Comparison of ENCODE assay signal across 1 cellular context in the genomic region with DNA sequence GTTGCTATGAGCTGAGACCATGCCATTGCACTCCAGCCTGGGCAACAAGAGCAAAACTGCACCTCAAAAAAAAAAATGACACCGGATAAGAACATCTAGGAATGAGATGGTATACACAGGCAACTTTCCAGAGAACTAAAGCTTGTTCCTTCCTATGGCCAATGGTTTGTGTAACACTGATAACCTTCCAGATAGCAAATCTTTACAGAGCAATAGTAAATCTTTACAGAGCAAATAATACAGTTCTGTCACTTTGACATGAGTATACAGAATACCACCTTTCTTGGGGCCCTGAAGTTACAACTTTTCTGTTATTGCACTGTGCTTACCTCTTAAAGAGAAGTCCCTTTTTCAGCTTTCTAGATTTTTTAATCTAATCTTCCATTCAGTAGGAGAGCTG.
TF ChIP-seq lines count a peak whose summit lies in the region.

No MANE protein-coding gene starts in this region.

TF ChIP-seq in HepG2, 621 proteins besides CTCF, POLR2A, EP300 and RAD21 (continued from another document and continues in another):
- TF ChIP-seq, protein P1, sequence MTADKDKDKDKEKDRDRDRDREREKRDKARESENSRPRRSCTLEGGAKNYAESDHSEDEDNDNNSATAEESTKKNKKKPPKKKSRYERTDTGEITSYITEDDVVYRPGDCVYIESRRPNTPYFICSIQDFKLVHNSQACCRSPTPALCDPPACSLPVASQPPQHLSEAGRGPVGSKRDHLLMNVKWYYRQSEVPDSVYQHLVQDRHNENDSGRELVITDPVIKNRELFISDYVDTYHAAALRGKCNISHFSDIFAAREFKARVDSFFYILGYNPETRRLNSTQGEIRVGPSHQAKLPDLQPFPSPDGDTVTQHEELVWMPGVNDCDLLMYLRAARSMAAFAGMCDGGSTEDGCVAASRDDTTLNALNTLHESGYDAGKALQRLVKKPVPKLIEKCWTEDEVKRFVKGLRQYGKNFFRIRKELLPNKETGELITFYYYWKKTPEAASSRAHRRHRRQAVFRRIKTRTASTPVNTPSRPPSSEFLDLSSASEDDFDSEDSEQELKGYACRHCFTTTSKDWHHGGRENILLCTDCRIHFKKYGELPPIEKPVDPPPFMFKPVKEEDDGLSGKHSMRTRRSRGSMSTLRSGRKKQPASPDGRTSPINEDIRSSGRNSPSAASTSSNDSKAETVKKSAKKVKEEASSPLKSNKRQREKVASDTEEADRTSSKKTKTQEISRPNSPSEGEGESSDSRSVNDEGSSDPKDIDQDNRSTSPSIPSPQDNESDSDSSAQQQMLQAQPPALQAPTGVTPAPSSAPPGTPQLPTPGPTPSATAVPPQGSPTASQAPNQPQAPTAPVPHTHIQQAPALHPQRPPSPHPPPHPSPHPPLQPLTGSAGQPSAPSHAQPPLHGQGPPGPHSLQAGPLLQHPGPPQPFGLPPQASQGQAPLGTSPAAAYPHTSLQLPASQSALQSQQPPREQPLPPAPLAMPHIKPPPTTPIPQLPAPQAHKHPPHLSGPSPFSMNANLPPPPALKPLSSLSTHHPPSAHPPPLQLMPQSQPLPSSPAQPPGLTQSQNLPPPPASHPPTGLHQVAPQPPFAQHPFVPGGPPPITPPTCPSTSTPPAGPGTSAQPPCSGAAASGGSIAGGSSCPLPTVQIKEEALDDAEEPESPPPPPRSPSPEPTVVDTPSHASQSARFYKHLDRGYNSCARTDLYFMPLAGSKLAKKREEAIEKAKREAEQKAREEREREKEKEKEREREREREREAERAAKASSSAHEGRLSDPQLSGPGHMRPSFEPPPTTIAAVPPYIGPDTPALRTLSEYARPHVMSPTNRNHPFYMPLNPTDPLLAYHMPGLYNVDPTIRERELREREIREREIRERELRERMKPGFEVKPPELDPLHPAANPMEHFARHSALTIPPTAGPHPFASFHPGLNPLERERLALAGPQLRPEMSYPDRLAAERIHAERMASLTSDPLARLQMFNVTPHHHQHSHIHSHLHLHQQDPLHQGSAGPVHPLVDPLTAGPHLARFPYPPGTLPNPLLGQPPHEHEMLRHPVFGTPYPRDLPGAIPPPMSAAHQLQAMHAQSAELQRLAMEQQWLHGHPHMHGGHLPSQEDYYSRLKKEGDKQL (CRISPR knock-in tag; IDR thresholded peaks at IDR 0.05; ENCODE audit: low read depth), result peak; percentile 92
- TF ChIP-seq CREB1 (IDR thresholded peaks at IDR 0.05) (no peak), CREB1 (CRISPR knock-in tag; IDR thresholded peaks at IDR 0.05) (no peak), ZNF432 (CRISPR knock-in tag; IDR thresholded peaks at IDR 0.05; ENCODE audit: borderline replicate concordance) (no peak), ZNF891 (CRISPR knock-in tag; IDR thresholded peaks at IDR 0.05) (no peak), ZNF20 (CRISPR knock-in tag; IDR thresholded peaks at IDR 0.05) (no peak), GFI1 (CRISPR knock-in tag; IDR thresholded peaks at IDR 0.05; ENCODE audit: borderline replicate concordance) (peak; percentile 98), HHEX (CRISPR knock-in tag; IDR thresholded peaks at IDR 0.05) (peak; percentile 94), XBP1 (CRISPR knock-in tag; IDR thresholded peaks at IDR 0.05) (no peak), TBX2 (CRISPR knock-in tag; IDR thresholded peaks at IDR 0.05; ENCODE audit: borderline replicate concordance) (0 out of 2 replicates have a peak, but pooled peaks have one; percentile 17), NR2F1 (CRISPR knock-in tag; IDR thresholded peaks at IDR 0.05) (peak in 1 of 2 experiments; percentile 39; a peak in 1 of 4 replicates), FOXA1 (IDR thresholded peaks at IDR 0.05) (no peak), FOXA1 (CRISPR knock-in tag; IDR thresholded peaks at IDR 0.05) (peak; percentile 51; the same call in 1 of the 2 replicates), SP140L (CRISPR knock-in tag; IDR thresholded peaks at IDR 0.05; ENCODE audit: borderline replicate concordance) (no peak), IKZF1 (IDR thresholded peaks at IDR 0.05) (no peak), HMGA1 (CRISPR knock-in tag; conservative IDR thresholded peaks at IDR 0.05) (no peak), MIER2 (CRISPR knock-in tag; IDR thresholded peaks at IDR 0.05) (no peak), TBX3 (IDR thresholded peaks at IDR 0.05; ENCODE audit: borderline replicate concordance) (peak; percentile 47; the same call in 1 of the 2 replicates), SAFB2 (CRISPR knock-in tag; IDR thresholded peaks at IDR 0.05; ENCODE audit: borderline replicate concordance, low read depth) (no peak), JUNB (CRISPR knock-in tag; IDR thresholded peaks at IDR 0.05; ENCODE audit: borderline replicate concordance) (no peak), ZNF274 (CRISPR knock-in tag; IDR thresholded peaks at IDR 0.05) (no peak), ZNF557 (CRISPR knock-in tag; IDR thresholded peaks at IDR 0.05) (no peak), FOXP1 (IDR thresholded peaks at IDR 0.05) (no peak), FOXP1 (CRISPR knock-in tag; IDR thresholded peaks at IDR 0.05) (peak; percentile 34; the same call in 1 of the 2 replicates), ZNF776 (CRISPR knock-in tag; IDR thresholded peaks at IDR 0.05) (no peak), TCF7 (IDR thresholded peaks at IDR 0.05; ENCODE audit: low read depth) (peak; percentile 20; the same call in 1 of the 2 replicates), FOXM1 (CRISPR knock-in tag; IDR thresholded peaks at IDR 0.05) (no peak), ZNF34 (CRISPR knock-in tag; IDR thresholded peaks at IDR 0.05; ENCODE audit: borderline replicate concordance) (no peak), HNF4A (CRISPR knock-in tag; IDR thresholded peaks at IDR 0.05) (no peak), ZMYM2 (CRISPR knock-in tag; IDR thresholded peaks at IDR 0.05) (no peak), ZNF234 (CRISPR knock-in tag; conservative IDR thresholded peaks at IDR 0.05) (no peak)
- TF ChIP-seq, protein P2, sequence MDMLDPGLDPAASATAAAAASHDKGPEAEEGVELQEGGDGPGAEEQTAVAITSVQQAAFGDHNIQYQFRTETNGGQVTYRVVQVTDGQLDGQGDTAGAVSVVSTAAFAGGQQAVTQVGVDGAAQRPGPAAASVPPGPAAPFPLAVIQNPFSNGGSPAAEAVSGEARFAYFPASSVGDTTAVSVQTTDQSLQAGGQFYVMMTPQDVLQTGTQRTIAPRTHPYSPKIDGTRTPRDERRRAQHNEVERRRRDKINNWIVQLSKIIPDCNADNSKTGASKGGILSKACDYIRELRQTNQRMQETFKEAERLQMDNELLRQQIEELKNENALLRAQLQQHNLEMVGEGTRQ (IDR thresholded peaks at IDR 0.05; ENCODE audit: low read depth, low read length), result no peak
- TF ChIP-seq, protein P2 (CRISPR knock-in tag; IDR thresholded peaks at IDR 0.05; ENCODE audit: borderline replicate concordance), result no peak
- TF ChIP-seq, protein P3, sequence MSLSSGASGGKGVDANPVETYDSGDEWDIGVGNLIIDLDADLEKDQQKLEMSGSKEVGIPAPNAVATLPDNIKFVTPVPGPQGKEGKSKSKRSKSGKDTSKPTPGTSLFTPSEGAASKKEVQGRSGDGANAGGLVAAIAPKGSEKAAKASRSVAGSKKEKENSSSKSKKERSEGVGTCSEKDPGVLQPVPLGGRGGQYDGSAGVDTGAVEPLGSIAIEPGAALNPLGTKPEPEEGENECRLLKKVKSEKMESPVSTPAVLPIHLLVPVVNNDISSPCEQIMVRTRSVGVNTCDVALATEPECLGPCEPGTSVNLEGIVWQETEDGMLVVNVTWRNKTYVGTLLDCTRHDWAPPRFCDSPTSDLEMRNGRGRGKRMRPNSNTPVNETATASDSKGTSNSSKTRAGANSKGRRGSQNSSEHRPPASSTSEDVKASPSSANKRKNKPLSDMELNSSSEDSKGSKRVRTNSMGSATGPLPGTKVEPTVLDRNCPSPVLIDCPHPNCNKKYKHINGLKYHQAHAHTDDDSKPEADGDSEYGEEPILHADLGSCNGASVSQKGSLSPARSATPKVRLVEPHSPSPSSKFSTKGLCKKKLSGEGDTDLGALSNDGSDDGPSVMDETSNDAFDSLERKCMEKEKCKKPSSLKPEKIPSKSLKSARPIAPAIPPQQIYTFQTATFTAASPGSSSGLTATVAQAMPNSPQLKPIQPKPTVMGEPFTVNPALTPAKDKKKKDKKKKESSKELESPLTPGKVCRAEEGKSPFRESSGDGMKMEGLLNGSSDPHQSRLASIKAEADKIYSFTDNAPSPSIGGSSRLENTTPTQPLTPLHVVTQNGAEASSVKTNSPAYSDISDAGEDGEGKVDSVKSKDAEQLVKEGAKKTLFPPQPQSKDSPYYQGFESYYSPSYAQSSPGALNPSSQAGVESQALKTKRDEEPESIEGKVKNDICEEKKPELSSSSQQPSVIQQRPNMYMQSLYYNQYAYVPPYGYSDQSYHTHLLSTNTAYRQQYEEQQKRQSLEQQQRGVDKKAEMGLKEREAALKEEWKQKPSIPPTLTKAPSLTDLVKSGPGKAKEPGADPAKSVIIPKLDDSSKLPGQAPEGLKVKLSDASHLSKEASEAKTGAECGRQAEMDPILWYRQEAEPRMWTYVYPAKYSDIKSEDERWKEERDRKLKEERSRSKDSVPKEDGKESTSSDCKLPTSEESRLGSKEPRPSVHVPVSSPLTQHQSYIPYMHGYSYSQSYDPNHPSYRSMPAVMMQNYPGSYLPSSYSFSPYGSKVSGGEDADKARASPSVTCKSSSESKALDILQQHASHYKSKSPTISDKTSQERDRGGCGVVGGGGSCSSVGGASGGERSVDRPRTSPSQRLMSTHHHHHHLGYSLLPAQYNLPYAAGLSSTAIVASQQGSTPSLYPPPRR (CRISPR knock-in tag; IDR thresholded peaks at IDR 0.05; ENCODE audit: borderline replicate concordance), result peak; percentile 96
- TF ChIP-seq, protein P4, sequence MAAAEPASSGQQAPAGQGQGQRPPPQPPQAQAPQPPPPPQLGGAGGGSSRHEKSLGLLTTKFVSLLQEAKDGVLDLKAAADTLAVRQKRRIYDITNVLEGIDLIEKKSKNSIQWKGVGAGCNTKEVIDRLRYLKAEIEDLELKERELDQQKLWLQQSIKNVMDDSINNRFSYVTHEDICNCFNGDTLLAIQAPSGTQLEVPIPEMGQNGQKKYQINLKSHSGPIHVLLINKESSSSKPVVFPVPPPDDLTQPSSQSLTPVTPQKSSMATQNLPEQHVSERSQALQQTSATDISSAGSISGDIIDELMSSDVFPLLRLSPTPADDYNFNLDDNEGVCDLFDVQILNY (CRISPR knock-in tag; conservative IDR thresholded peaks at IDR 0.05), result no peak
- TF ChIP-seq, protein P5, sequence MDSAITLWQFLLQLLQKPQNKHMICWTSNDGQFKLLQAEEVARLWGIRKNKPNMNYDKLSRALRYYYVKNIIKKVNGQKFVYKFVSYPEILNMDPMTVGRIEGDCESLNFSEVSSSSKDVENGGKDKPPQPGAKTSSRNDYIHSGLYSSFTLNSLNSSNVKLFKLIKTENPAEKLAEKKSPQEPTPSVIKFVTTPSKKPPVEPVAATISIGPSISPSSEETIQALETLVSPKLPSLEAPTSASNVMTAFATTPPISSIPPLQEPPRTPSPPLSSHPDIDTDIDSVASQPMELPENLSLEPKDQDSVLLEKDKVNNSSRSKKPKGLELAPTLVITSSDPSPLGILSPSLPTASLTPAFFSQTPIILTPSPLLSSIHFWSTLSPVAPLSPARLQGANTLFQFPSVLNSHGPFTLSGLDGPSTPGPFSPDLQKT (CRISPR knock-in tag; IDR thresholded peaks at IDR 0.05; ENCODE audit: borderline replicate concordance), result no peak
- TF ChIP-seq, protein P6, sequence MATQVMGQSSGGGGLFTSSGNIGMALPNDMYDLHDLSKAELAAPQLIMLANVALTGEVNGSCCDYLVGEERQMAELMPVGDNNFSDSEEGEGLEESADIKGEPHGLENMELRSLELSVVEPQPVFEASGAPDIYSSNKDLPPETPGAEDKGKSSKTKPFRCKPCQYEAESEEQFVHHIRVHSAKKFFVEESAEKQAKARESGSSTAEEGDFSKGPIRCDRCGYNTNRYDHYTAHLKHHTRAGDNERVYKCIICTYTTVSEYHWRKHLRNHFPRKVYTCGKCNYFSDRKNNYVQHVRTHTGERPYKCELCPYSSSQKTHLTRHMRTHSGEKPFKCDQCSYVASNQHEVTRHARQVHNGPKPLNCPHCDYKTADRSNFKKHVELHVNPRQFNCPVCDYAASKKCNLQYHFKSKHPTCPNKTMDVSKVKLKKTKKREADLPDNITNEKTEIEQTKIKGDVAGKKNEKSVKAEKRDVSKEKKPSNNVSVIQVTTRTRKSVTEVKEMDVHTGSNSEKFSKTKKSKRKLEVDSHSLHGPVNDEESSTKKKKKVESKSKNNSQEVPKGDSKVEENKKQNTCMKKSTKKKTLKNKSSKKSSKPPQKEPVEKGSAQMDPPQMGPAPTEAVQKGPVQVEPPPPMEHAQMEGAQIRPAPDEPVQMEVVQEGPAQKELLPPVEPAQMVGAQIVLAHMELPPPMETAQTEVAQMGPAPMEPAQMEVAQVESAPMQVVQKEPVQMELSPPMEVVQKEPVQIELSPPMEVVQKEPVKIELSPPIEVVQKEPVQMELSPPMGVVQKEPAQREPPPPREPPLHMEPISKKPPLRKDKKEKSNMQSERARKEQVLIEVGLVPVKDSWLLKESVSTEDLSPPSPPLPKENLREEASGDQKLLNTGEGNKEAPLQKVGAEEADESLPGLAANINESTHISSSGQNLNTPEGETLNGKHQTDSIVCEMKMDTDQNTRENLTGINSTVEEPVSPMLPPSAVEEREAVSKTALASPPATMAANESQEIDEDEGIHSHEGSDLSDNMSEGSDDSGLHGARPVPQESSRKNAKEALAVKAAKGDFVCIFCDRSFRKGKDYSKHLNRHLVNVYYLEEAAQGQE (IDR thresholded peaks at IDR 0.05; ENCODE audit: borderline replicate concordance in 1 of 2, low read depth in 1 of 2, low read length in 2 of 2), result 0 out of 4 replicates have a peak, but pooled peaks of 1 of the 2 experiments have one; percentile 28
- TF ChIP-seq, protein P7, sequence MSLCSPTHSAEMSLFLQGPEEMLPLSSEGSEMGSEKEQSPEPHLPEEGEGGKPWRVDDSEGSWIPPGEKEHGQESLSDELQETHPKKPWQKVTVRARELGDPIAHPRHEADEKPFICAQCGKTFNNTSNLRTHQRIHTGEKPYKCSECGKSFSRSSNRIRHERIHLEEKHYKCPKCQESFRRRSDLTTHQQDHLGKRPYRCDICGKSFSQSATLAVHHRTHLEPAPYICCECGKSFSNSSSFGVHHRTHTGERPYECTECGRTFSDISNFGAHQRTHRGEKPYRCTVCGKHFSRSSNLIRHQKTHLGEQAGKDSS (CRISPR knock-in tag; IDR thresholded peaks at IDR 0.05; ENCODE audit: borderline replicate concordance, low read depth), result no peak
- TF ChIP-seq, protein P8, sequence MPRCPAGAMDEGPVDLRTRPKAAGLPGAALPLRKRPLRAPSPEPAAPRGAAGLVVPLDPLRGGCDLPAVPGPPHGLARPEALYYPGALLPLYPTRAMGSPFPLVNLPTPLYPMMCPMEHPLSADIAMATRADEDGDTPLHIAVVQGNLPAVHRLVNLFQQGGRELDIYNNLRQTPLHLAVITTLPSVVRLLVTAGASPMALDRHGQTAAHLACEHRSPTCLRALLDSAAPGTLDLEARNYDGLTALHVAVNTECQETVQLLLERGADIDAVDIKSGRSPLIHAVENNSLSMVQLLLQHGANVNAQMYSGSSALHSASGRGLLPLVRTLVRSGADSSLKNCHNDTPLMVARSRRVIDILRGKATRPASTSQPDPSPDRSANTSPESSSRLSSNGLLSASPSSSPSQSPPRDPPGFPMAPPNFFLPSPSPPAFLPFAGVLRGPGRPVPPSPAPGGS (CRISPR knock-in tag; IDR thresholded peaks at IDR 0.05), result no peak
